In genomic region chr16:86621966-86622365, GRCh38 we compare ENCODE assay signal across 6 cellular contexts. TPM values are rescaled to one million over a fixed set of nuclear protein-coding genes. Genes with fewer than 3 reads are reported as not detected.
"Had no signal": no experiment of that assay in that cellular context is flagged by ENCODE, and none has a peak within 500 bp of the region (broad histone marks: within the 10 kb centered on the region; RNA-seq: fewer than 3 reads in every experiment).

No MANE protein-coding gene starts in this region.

- H3K27ac ChIP-seq: HL-60 had no signal

- H3K36me3 Mint-ChIP-seq: IgD-negative memory B cell had no signal

- ATAC-seq: HepG2, K562 had no signal

- H3K27ac Mint-ChIP-seq: IgD-negative memory B cell had no signal

- DNase-seq: IMR-90 had no signal

- H3K4me3 ChIP-seq: K562 had no signal

RNA-seq across cellular contexts. Expression of gene FOXL1, which starts 43.6 kb away (rescaled TPM):
- total RNA-seq: HepG2, K562 had no signal
- polyA plus RNA-seq: HepG2, IgD-negative memory B cell, K562 had no signal

RNA-seq across cellular contexts. Expression of gene FOXC2, which starts 55.3 kb away (rescaled TPM):
- total RNA-seq: HepG2, HT-29 had no signal
- polyA plus RNA-seq: HepG2, IgD-negative memory B cell had no signal
